ENCODE assay signal across 9 cellular contexts in the genomic region with DNA sequence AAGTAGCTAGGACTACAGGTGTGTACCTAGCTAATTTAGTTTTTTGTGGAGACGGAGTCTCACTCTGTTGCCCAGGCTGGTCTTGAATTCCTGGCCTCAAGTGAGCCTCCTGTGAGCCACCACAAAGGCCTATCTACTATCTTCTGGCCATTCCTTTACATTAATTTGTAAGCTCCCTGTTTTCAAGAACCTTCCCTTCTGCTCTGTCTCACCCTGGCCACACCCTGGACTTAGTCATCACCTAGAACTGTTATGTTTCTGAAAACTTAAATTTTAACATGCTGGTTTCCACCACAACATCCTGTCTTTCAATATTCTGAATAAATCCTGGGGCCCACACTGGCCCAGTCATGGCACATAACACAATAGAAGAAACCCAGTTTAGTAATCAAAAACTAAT. TPM values are rescaled to one million over a fixed set of nuclear protein-coding genes. Genes with fewer than 3 reads are reported as not detected.
DNase-seq lines count a peak whose midpoint lies in the region; ATAC-seq and TF ChIP-seq lines count a peak whose summit lies in the region.
"Had no signal": no experiment of that assay in that cellular context is flagged by ENCODE, and none has a peak within 500 bp of the region (broad histone marks: within the 10 kb centered on the region; RNA-seq: fewer than 3 reads in every experiment).

No MANE protein-coding gene starts in this region.

- no peaks in the 10 kb centered on the region for H3K9me3 ChIP-seq in stomach
- H3K9me3 ChIP-seq: left lung had no signal

- intact Hi-C loops in stomach (cut with DNase I; ENCODE audit: low total_unique reads), result no loop called here

- peak; percentile 53 for DNase-seq in activated CD4-positive, CD25-positive, alpha-beta regulatory T cell treated with anti-CD3 and anti-CD28 coated beads, Interleukin-2, amount 50 U/mL, for 72 hours
- DNase-seq in stomach, result no peak
- DNase-seq in HEK293T (ENCODE audit: extremely low spot score), result no peak
- DNase-seq in inferior parietal cortex (ENCODE audit: extremely low spot score), result no peak
- no peak for DNase-seq in DMS 273 treated with DMSO at 0.1 percent for 48 hours (lab: John Stamatoyannopoulos, UW)

- H3K27ac ChIP-seq in stomach, result peak overlapping the region; percentile 33 to 66 (median 54)

- CTCF ChIA-PET in HEK293T (lab: Yijun Ruan, JAX), result no interaction called here

- H3K27me3 ChIP-seq in stomach, result no peaks in the 10 kb centered on the region
- H3K27me3 ChIP-seq: left lung had no signal

- TF ChIP-seq EP300 in stomach (IDR thresholded peaks at IDR 0.05), result no peak

- WGBS in stomach, 5 donors, result 75 to 92% (median 86%) methylated on average over 1 of the region's 1 CpG

- H3K4me3 ChIP-seq in stomach, result no peak overlapping the region
- H3K4me3 ChIP-seq: left lung had no signal

- ATAC-seq in GM18517 (IDR thresholded peaks at IDR 0.05; ENCODE audit: unreplicated experiment), result peak; percentile 44
- peak; percentile 52 for ATAC-seq in HG03095 (IDR thresholded peaks at IDR 0.05; ENCODE audit: unreplicated experiment)
- ATAC-seq in esophagus mucosa, result peak; percentile 18
- ATAC-seq: left lung had no signal

- H3K36me3 ChIP-seq in stomach, result no peaks in the 10 kb centered on the region
- H3K36me3 ChIP-seq: left lung had no signal

- H3K4me1 ChIP-seq in stomach, result peaks cover 8 to 46% (median 16%) of the 10 kb centered on the region in 4 donors

- TF ChIP-seq POLR2A in stomach (IDR thresholded peaks at IDR 0.05), result no peak

- TF ChIP-seq CTCF in stomach (IDR thresholded peaks at IDR 0.05), result no peak

- POLR2A ChIA-PET in HEK293T (lab: Yijun Ruan, JAX), result interaction anchor here (1.5 kb wide), 1 partner anchor 29 kb away, joined by 5 read pairs; a partner anchor contains a TSS

TF ChIP-seq in HEK293T, 16 proteins besides CTCF, POLR2A, EP300 and RAD21:
- TF ChIP-seq TARDBP (IDR thresholded peaks at IDR 0.05), result no peak
- TF ChIP-seq SUZ12 (IDR thresholded peaks at IDR 0.05), result no peak
- no peak for TF ChIP-seq BHLHE40 (IDR thresholded peaks at IDR 0.05; ENCODE audit: borderline replicate concordance)
- no peak for TF ChIP-seq CTBP1 (IDR thresholded peaks at IDR 0.05; ENCODE audit: borderline replicate concordance)
- TF ChIP-seq NFRKB (IDR thresholded peaks at IDR 0.05), result no peak
- no peak for TF ChIP-seq ARNT (IDR thresholded peaks at IDR 0.05)
- no peak for TF ChIP-seq SP1 (IDR thresholded peaks at IDR 0.05)
TF ChIP-seq in HEK293T: peak in this region for 0.

RNA-seq across cellular contexts. Expression of a gene that starts 4.9 kb away (rescaled TPM):
- total RNA-seq in esophagus mucosa, result 17.7 TPM
- 10 to 100 TPM; 12.2 to 25.8 (median 17.3) TPM for total RNA-seq in stomach
- polyA plus RNA-seq in stomach, result 10 to 100 TPM; 17.5 to 21.7 (median 18.8) TPM

RNA-seq across cellular contexts. Expression of a gene that starts 16.0 kb away (rescaled TPM):
- total RNA-seq in esophagus mucosa (10.4 TPM), stomach (10 to 100 TPM in 4 of 5 donors, 1 to 10 TPM in 1; 9.5 to 52.7 (median 44.9) TPM)
- 10 to 100 TPM; 16.8 to 32.0 (median 31.6) TPM for polyA plus RNA-seq in stomach

RNA-seq across cellular contexts. Expression of a gene that starts 16.6 kb away (rescaled TPM):
- 1.3 TPM for total RNA-seq in esophagus mucosa
- 10 to 100 TPM in 2 of 5 donors, 1 to 10 TPM in 2, under 1 TPM in 1; 0.89 to 20.6 (median 2.8) TPM for total RNA-seq in stomach
- polyA plus RNA-seq in stomach, result 1 to 10 TPM; 1.1 to 4.2 (median 1.4) TPM

RNA-seq across cellular contexts. Expression of a gene that starts 20.0 kb away (rescaled TPM):
- total RNA-seq in esophagus mucosa, result 56.4 TPM
- total RNA-seq in stomach, result 100 to 1,000 TPM in 2 of 5 donors, 10 to 100 TPM in 2, 1 to 10 TPM in 1; 9.9 to 165 (median 85.7) TPM
- 10 to 100 TPM; 55.6 to 83.4 (median 81.9) TPM for polyA plus RNA-seq in stomach

RNA-seq across cellular contexts. Expression of a gene that starts 22.9 kb away (rescaled TPM):
- total RNA-seq in esophagus mucosa (15.6 TPM), stomach (10 to 100 TPM; 13.6 to 35.3 (median 22.9) TPM)
- 10 to 100 TPM; 16.2 to 23.2 (median 16.9) TPM for polyA plus RNA-seq in stomach
